10 cellular contexts compared by ENCODE assay signal in genomic region chr1:165898837-165899236, GRCh38.
DNase-seq lines count a peak whose midpoint lies in the region; ATAC-seq, FAIRE-seq and TF ChIP-seq lines count a peak whose summit lies in the region.
"Had no signal": no experiment of that assay in that cellular context is flagged by ENCODE, and none has a peak within 500 bp of the region (broad histone marks: within the 10 kb centered on the region; RNA-seq: fewer than 3 reads in every experiment).

No MANE protein-coding gene starts in this region.

- peak overlapping the region; percentile 59 for H3K27ac Mint-ChIP-seq in endodermal cell

- H3K36me3 ChIP-seq in endodermal cell (ENCODE audit: control insufficient read depth, insufficient read depth, low read length) (peaks cover 61% of the 10 kb centered on the region), BE2C (peaks cover 88% of the 10 kb centered on the region)

- no peak for FAIRE-seq in A549 (lab: Jason Lieb, UNC)

- POLR2A ChIA-PET in A549 (lab: Yijun Ruan, JAX): no interaction called here

- in situ Hi-C loops in G401 (cut with HindIII; ENCODE audit: low sequenced_read_pairs): no loop called here

- H3K4me3 Mint-ChIP-seq in endodermal cell: no peak overlapping the region
- H3K4me3 Mint-ChIP-seq: CD4-positive, CD25-positive, alpha-beta regulatory T cell had no signal

- no peak overlapping the region for H3K4me3 ChIP-seq in A549
- no peak overlapping the region for H3K4me3 ChIP-seq in endodermal cell (ENCODE audit: low read length)
- H3K4me3 ChIP-seq in BE2C (ENCODE audit: low read depth, low read length): no peak overlapping the region

- ATAC-seq in A549: peak; percentile 49 to 52; a peak in 5 of 6 replicates
- ATAC-seq in HG03159 (IDR thresholded peaks at IDR 0.05; ENCODE audit: unreplicated experiment): no peak
- ATAC-seq: left lobe of liver had no signal

- TF ChIP-seq POLR2A in A549 (IDR thresholded peaks at IDR 0.05; ENCODE audit: low read length): no peak

- H3K9me3 ChIP-seq in A549 (no peaks in the 10 kb centered on the region), endodermal cell (ENCODE audit: control insufficient read depth, low read length) (no peaks in the 10 kb centered on the region), BE2C (no peaks in the 10 kb centered on the region)

- TF ChIP-seq EP300 in A549 (IDR thresholded peaks at IDR 0.05): no peak

- no peaks in the 10 kb centered on the region for H3K27me3 Mint-ChIP-seq in endodermal cell (ENCODE audit: insufficient read depth)
- H3K27me3 Mint-ChIP-seq: CD4-positive, CD25-positive, alpha-beta regulatory T cell had no signal

- 27% methylated on average over 3 of the region's 3 CpGs for WGBS in A549 (ENCODE audit: missing lambda C conversion rate)
- 84 to 100% methylated on average over 1 to 3 of the region's 3 CpGs for WGBS in endodermal cell (ENCODE audit: insufficient coverage in 1 of 2, insufficient read length in 1 of 2), 2 experiments

- H3K4me1 ChIP-seq in A549 (peaks cover 20% of the 10 kb centered on the region; the same call in 2 of the 3 replicates), endodermal cell (ENCODE audit: control insufficient read depth, insufficient read depth, low read length) (peaks cover 18% of the 10 kb centered on the region), BE2C (peaks cover 5% of the 10 kb centered on the region)

- H3K27ac ChIP-seq in A549 (peak overlapping the region in 1 of 2 experiments; percentile 34; a peak in 2 of 6 replicates), endodermal cell (ENCODE audit: low read depth, low read length) (peak overlapping the region; percentile 18)

- H3K27me3 ChIP-seq in endodermal cell (ENCODE audit: control insufficient read depth, insufficient read depth, low read length, poor library complexity, severe bottlenecking): no peaks in the 10 kb centered on the region
- H3K27me3 ChIP-seq in BE2C: no peaks in the 10 kb centered on the region

- peaks cover 30% of the 10 kb centered on the region for H3K4me1 Mint-ChIP-seq in endodermal cell

- no peak for TF ChIP-seq CTCF in A549 (IDR thresholded peaks at IDR 0.05)
- no peak for TF ChIP-seq CTCF in endodermal cell (conservative IDR thresholded peaks at IDR 0.05)
- no peak for TF ChIP-seq CTCF in BE2C (IDR thresholded peaks at IDR 0.05; ENCODE audit: low read depth, low read length)

- no peaks in the 10 kb centered on the region for H3K9me3 Mint-ChIP-seq in endodermal cell
- H3K9me3 Mint-ChIP-seq: CD4-positive, CD25-positive, alpha-beta regulatory T cell had no signal

- CTCF ChIA-PET in A549 (lab: Yijun Ruan, JAX): interaction anchor here (1.2 to 4.5 kb wide), 4 partner anchors 8 to 298 kb away, joined by 4 to 30 read pairs (median 6); no protein-coding TSS in a partner anchor

- no peak for TF ChIP-seq RAD21 in A549 (conservative IDR thresholded peaks at IDR 0.05 in 1 of 2, IDR thresholded peaks at IDR 0.05 in 1 of 2)

- DNase-seq in A549 (ENCODE audit: low read depth in 1 of 2, low spot score in 1 of 2) (peak in 1 of 2 experiments; percentile 35), LHCN-M2 (ENCODE audit: low read depth) (peak; percentile 100), endodermal cell (peak; percentile 35), lung microvascular endothelial cell (ENCODE audit: low read depth in 2 of 2) (peak; percentile 28 to 92), RPMI8226 (no peak), BE2C (no peak), G401 (ENCODE audit: low spot score) (no peak)
- DNase-seq: CD4-positive, CD25-positive, alpha-beta regulatory T cell had no signal

- peaks cover 59% of the 10 kb centered on the region for H3K36me3 Mint-ChIP-seq in endodermal cell (ENCODE audit: low read depth)

- no peak overlapping the region for H3K9ac ChIP-seq in endodermal cell (ENCODE audit: extremely low read depth, low read length, poor library complexity, severe bottlenecking)

- no peak overlapping the region for H3K4me2 ChIP-seq in A549

TF ChIP-seq in A549, 52 proteins besides CTCF, POLR2A, EP300 and RAD21:
- TF ChIP-seq EHF (CRISPR knock-in tag; IDR thresholded peaks at IDR 0.05): no peak
- TF ChIP-seq NFE2L2 (conservative IDR thresholded peaks at IDR 0.05; ENCODE audit: low read length): no peak
- TF ChIP-seq TFCP2L1 (CRISPR knock-in tag; IDR thresholded peaks at IDR 0.05): no peak
- no peak for TF ChIP-seq CHD2 (IDR thresholded peaks at IDR 0.05; ENCODE audit: low read length, partially characterized antibody)
- no peak for TF ChIP-seq RARB (CRISPR knock-in tag; IDR thresholded peaks at IDR 0.05)
- no peak for TF ChIP-seq ZNF302 (CRISPR knock-in tag; IDR thresholded peaks at IDR 0.05)
- TF ChIP-seq E2F6 (IDR thresholded peaks at IDR 0.05; ENCODE audit: borderline replicate concordance, low read depth): no peak
- no peak for TF ChIP-seq MAZ (IDR thresholded peaks at IDR 0.05; ENCODE audit: borderline replicate concordance, low read depth, low read length)
- no peak for TF ChIP-seq RFX5 (IDR thresholded peaks at IDR 0.05)
- no peak for TF ChIP-seq TP53 (CRISPR knock-in tag; IDR thresholded peaks at IDR 0.05)
- TF ChIP-seq PBX3 (IDR thresholded peaks at IDR 0.05): no peak
- no peak for TF ChIP-seq HOXB13 (CRISPR knock-in tag; IDR thresholded peaks at IDR 0.05; ENCODE audit: low read depth)

Comparison
In these comparisons a context has a peak if more than half of its experiments do, and no peak if none do; other contexts are left out.
1. DNase-seq: peak in LHCN-M2 (single experiment), endodermal cell (single experiment) and lung microvascular endothelial cell (2 of 2); none in RPMI8226 (single experiment), BE2C (single experiment) and G401 (single experiment).